Comparison of ENCODE assay signal across 21 cellular contexts in the genomic region with DNA sequence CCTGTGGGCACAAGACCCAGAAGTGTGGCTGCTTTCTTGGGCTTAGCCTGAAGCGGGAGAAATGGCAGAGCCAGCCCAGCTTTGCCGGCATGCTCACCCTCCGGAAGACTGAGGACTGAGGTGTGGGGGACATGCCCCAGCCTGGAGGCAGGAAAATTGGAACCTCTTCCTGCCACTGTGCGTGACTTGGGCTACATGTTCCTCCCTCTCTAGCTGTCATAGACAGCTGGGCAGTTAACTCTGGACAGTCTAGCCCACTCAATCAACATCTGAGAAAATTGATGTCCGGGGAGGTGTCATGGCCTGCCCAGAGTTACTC. TPM values are rescaled to one million over a fixed set of nuclear protein-coding genes. Genes with fewer than 3 reads are reported as not detected.
DNase-seq lines count a peak whose midpoint lies in the region; ATAC-seq and TF ChIP-seq lines count a peak whose summit lies in the region.
"Had no signal": no experiment of that assay in that cellular context is flagged by ENCODE, and none has a peak within 500 bp of the region (broad histone marks: within the 10 kb centered on the region; RNA-seq: fewer than 3 reads in every experiment).

No MANE protein-coding gene starts in this region.

- intact Hi-C loops in breast epithelium (cut with DNase I; ENCODE audit: low total_unique reads) (no loop called here), aorta (cut with DNase I) (no loop called here)

- TF ChIP-seq POLR2A in breast epithelium (IDR thresholded peaks at IDR 0.05), result no peak

- H3K4me3 ChIP-seq in breast epithelium, result no peak overlapping the region
- no peak overlapping the region for H3K4me3 ChIP-seq in aorta (ENCODE audit: low read length in 2 of 2)
- H3K4me3 ChIP-seq: neural progenitor cell, transverse colon had no signal

- 72 to 73% methylated on average over 5 of the region's 5 CpGs for WGBS in aorta, 2 donors

- H3K36me3 ChIP-seq in breast epithelium (no peaks in the 10 kb centered on the region), aorta (ENCODE audit: control insufficient read depth in 1 of 2, insufficient read depth in 2 of 2, low read length in 1 of 2) (peaks cover 0 to 1% of the 10 kb centered on the region in 2 donors)
- H3K36me3 ChIP-seq: neural progenitor cell, transverse colon had no signal

- H3K9me3 ChIP-seq in breast epithelium (no peaks in the 10 kb centered on the region), aorta (ENCODE audit: control insufficient read depth, low read length) (no peaks in the 10 kb centered on the region)
- H3K9me3 ChIP-seq: transverse colon had no signal

- DNase-seq in activated CD4-positive, CD25-positive, alpha-beta regulatory T cell treated with anti-CD3 and anti-CD28 coated beads, Interleukin-2, amount 50 U/mL, for 72 hours, result peak; percentile 25
- DNase-seq in breast epithelium (ENCODE audit: low spot score in 2 of 2) (no peak), myocyte (ENCODE audit: low read depth) (peak; percentile 27), aorta (no peak), OCI-M1 (lab: John Stamatoyannopoulos, UW) (no peak), DMS 273 treated with DMSO at 0.1 percent for 48 hours (lab: John Stamatoyannopoulos, UW) (no peak)
- no peak for DNase-seq in stimulated activated CD4-positive, alpha-beta T cell treated with anti-CD3 and anti-CD28 coated beads, Interleukin-15, amount 100 ng/mL, for 24 hours
- DNase-seq: activated CD8-positive, alpha-beta memory T cell treated with anti-CD3 and anti-CD28 coated beads for 24 hours; activated T-cell treated with anti-CD3 and anti-CD28 coated beads, Interleukin-2, amount 50 U/mL, for 4 hours; Calu3; effector memory CD8-positive, alpha-beta T cell; NCI-H1048; NCI-H2081; NCI-H446; stimulated activated CD4-positive, alpha-beta T cell treated with anti-CD3 and anti-CD28 coated beads, Interleukin-4, amount 100 ng/mL, for 4 hours; stimulated activated naive CD8-positive, alpha-beta T cell treated with anti-CD3 and anti-CD28 coated beads, Interleukin-15, amount 100 ng/mL, for 72 hours; T1000; transverse colon had no signal

- no peak for TF ChIP-seq CTCF in breast epithelium (IDR thresholded peaks at IDR 0.05)

- H3K27ac ChIP-seq in breast epithelium (peak overlapping the region; percentile 31 to 72), aorta (ENCODE audit: low read depth in 1 of 2, low read length in 2 of 2) (peak overlapping the region; percentile 6 to 66)
- H3K27ac ChIP-seq: neural progenitor cell, transverse colon had no signal

- H3K27me3 ChIP-seq in breast epithelium (no peaks in the 10 kb centered on the region), aorta (ENCODE audit: control insufficient read depth in 1 of 2, insufficient read depth in 2 of 2, low read length in 1 of 2) (no peaks in the 10 kb centered on the region)
- H3K27me3 ChIP-seq: neural progenitor cell, transverse colon had no signal

- ATAC-seq in activated CD4-positive, CD25-positive, alpha-beta regulatory T cell treated with anti-CD3 and anti-CD28 coated beads, Interleukin-2, amount 50 U/mL, for 24 hours, result no peak
- ATAC-seq in aorta (ENCODE audit: low FRiP score), result no peak
- ATAC-seq: activated naive CD4-positive, alpha-beta T cell treated with anti-CD3 and anti-CD28 coated beads, Interleukin-2, amount 50 U/mL, for 72 hours; activated T-cell treated with anti-CD3 and anti-CD28 coated beads, Interleukin-2, amount 50 U/mL, for 4 hours; effector memory CD8-positive, alpha-beta T cell; stimulated activated naive CD8-positive, alpha-beta T cell treated with anti-CD3 and anti-CD28 coated beads, Interleukin-15, amount 100 ng/mL, for 72 hours had no signal

- H3K4me1 ChIP-seq in breast epithelium (peaks cover 0 to 5% of the 10 kb centered on the region in 2 donors), aorta (ENCODE audit: control insufficient read depth in 1 of 2, insufficient read depth in 2 of 2, low read length in 2 of 2) (peaks cover 7 to 15% of the 10 kb centered on the region in 2 donors)
- H3K4me1 ChIP-seq: neural progenitor cell, transverse colon had no signal

RNA-seq across cellular contexts. Expression of a gene that starts 59.8 kb away (rescaled TPM):
- total RNA-seq in breast epithelium, result 1 to 10 TPM; 1.4 to 6.0 (median 2.6) TPM
- 22.5 and 41.7 TPM in 2 replicates for total RNA-seq in myocyte
- 17.3 TPM for polyA plus RNA-seq in myocyte (2012)
- total RNA-seq in aorta, result 1 to 10 TPM in 1 of 2 donors, under 1 TPM in 1; 0.75 to 1.0 TPM
- polyA plus RNA-seq in aorta, result 1 to 10 TPM; 1.8 to 3.5 TPM

Comparison
In these comparisons a context has a peak if more than half of its experiments do, and no peak if none do; other contexts are left out.
1. DNase-seq: peak in activated CD4-positive, CD25-positive, alpha-beta regulatory T cell treated with anti-CD3 and anti-CD28 coated beads, Interleukin-2, amount 50 U/mL, for 72 hours (single experiment) and myocyte (single experiment); none in breast epithelium (0 of 2), aorta (0 of 2), OCI-M1 (single experiment), DMS 273 treated with DMSO at 0.1 percent for 48 hours (single experiment) and stimulated activated CD4-positive, alpha-beta T cell treated with anti-CD3 and anti-CD28 coated beads, Interleukin-15, amount 100 ng/mL, for 24 hours (single experiment).